In the genomic region with DNA sequence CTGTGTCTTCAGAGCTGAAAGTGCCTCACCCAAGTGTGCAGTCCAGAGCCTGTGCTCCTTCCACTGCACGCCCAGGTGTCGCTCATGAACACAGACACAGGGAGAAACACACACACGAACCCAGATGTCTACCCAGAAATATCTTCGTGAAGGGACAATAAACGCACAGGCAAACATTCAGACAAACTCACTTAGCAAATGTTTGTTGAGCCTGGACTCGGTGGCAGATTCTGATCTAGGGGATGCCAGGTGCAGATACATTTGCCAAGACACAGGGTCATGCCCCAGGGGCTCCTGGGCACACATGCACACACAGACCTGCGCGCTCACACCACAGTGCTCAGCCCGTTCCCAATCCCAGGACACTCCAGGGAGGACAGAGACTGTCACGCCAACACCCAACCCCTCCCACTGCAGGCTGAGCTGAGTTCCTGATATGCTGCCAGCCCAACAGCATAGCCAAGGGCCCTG, we compare ENCODE assay signal across 28 cellular contexts. TPM values are rescaled to one million over a fixed set of nuclear protein-coding genes. Genes with fewer than 3 reads are reported as not detected.
A peak's percentile ranks its signal among the peaks of the same experiment; 100 is the strongest.
DNase-seq lines count a peak whose midpoint lies in the region; TF ChIP-seq lines count a peak whose summit lies in the region.
"Had no signal": no experiment of that assay in that cellular context is flagged by ENCODE, and none has a peak within 500 bp of the region (broad histone marks: within the 10 kb centered on the region; RNA-seq: fewer than 3 reads in every experiment).

No MANE protein-coding gene starts in this region.

- H2BK12ac ChIP-seq in trophoblast cell (ENCODE audit: low read length): no peak overlapping the region

- H2BK120ac ChIP-seq in trophoblast cell (ENCODE audit: insufficient read depth, low read length, poor library complexity): no peak overlapping the region

- no peaks in the 10 kb centered on the region for H3K79me2 ChIP-seq in trophoblast cell (ENCODE audit: control insufficient read depth, insufficient read depth, low read length, poor library complexity)

- H2BK5ac ChIP-seq in trophoblast cell (ENCODE audit: low read depth, low read length, poor library complexity): no peak overlapping the region

- H3K18ac ChIP-seq in trophoblast cell (ENCODE audit: low read length): no peak overlapping the region

- DNase-seq in NCI-H2029 treated with DMSO at 0.1 percent for 48 hours (lab: John Stamatoyannopoulos, UW): peak; percentile 15
- peak; percentile 62 for DNase-seq in cerebellar cortex (ENCODE audit: low spot score)
- no peak for DNase-seq in trophoblast cell
- no peak for DNase-seq in effector memory CD4-positive, alpha-beta T cell
- no peak for DNase-seq in NCI-H1694 treated with DMSO at 0.1 percent for 48 hours (lab: John Stamatoyannopoulos, UW)
- no peak for DNase-seq in OCI-M1 (lab: John Stamatoyannopoulos, UW)
- DNase-seq: activated CD4-positive, alpha-beta memory T cell treated with anti-CD3 and anti-CD28 coated beads for 36 hours; activated CD4-positive, alpha-beta T cell treated with anti-CD3 and anti-CD28 coated beads for 1 hour; activated naive CD4-positive, alpha-beta T cell treated with Interleukin-2 at 50 U/mL for 16 hours; central memory CD4-positive, alpha-beta T cell; DMS153; H9; hypothalamus; immature natural killer cell; KBM-7; left colon; mesenchymal stem cell; MM.1S; NCI-H2107; NCI-H748 treated with DMSO at 0.1 percent for 48 hours; ovary; stimulated activated CD4-positive, alpha-beta T cell treated with anti-CD3 and anti-CD28 coated beads, Interleukin-1b, Interleukin-23, amount 100 ng/mL, for 48 hours; stimulated activated naive CD8-positive, alpha-beta T cell treated with anti-CD3 and anti-CD28 coated beads, Interleukin-15, Interleukin-2, amounts not matched to agents 100 U/mL and 50 U/mL, for 24 hours; T-helper 17 cell; testis; uterus had no signal

- no peak overlapping the region for H3K14ac ChIP-seq in trophoblast cell (ENCODE audit: low read length)

- H3K27ac ChIP-seq in C4-2B (peak overlapping the region; percentile 29), trophoblast cell (ENCODE audit: low read depth, low read length) (no peak overlapping the region)
- H3K27ac ChIP-seq in effector memory CD4-positive, alpha-beta T cell (ENCODE audit: insufficient read depth, low read length, poor library complexity, severe bottlenecking): no peak overlapping the region
- H3K27ac ChIP-seq: ovary, testis, uterus had no signal

- no peak overlapping the region for H3K4ac ChIP-seq in trophoblast cell (ENCODE audit: low read depth, low read length)

- H4K8ac ChIP-seq in trophoblast cell (ENCODE audit: low read depth, low read length): no peak overlapping the region

- H2AK5ac ChIP-seq in trophoblast cell (ENCODE audit: low read length): no peak overlapping the region

- no peak overlapping the region for H4K12ac ChIP-seq in trophoblast cell (ENCODE audit: low read depth, low read length)

- H3K4me2 ChIP-seq in trophoblast cell (ENCODE audit: low read length): no peak overlapping the region

- no peaks in the 10 kb centered on the region for H3K4me1 ChIP-seq in trophoblast cell (ENCODE audit: control insufficient read depth in 1 of 2, insufficient read depth in 2 of 2, low read length in 2 of 2)
- no peaks in the 10 kb centered on the region for H3K4me1 ChIP-seq in effector memory CD4-positive, alpha-beta T cell (ENCODE audit: control insufficient read depth, insufficient read depth, low read length, poor library complexity, severe bottlenecking)
- H3K4me1 ChIP-seq: testis, uterus had no signal

- no CpG with 5 or more reads among the region's 10 CpGs for WGBS in trophoblast cell (ENCODE audit: extremely low coverage, insufficient coverage, insufficient read length)

- no peaks in the 10 kb centered on the region for H3K27me3 ChIP-seq in trophoblast cell (ENCODE audit: insufficient read depth, low read length)
- no peaks in the 10 kb centered on the region for H3K27me3 ChIP-seq in effector memory CD4-positive, alpha-beta T cell (replicated peaks; ENCODE audit: control insufficient read depth, insufficient read depth, low read length, poor library complexity, severe bottlenecking)
- H3K27me3 ChIP-seq: ovary, testis, uterus had no signal

- H3K36me3 ChIP-seq in trophoblast cell (ENCODE audit: control insufficient read depth in 1 of 2, insufficient read depth in 2 of 2, low read length in 2 of 2): no peaks in the 10 kb centered on the region
- no peaks in the 10 kb centered on the region for H3K36me3 ChIP-seq in effector memory CD4-positive, alpha-beta T cell (ENCODE audit: control insufficient read depth, insufficient read depth, low read length)
- H3K36me3 ChIP-seq: ovary, uterus had no signal

- no peak overlapping the region for H4K91ac ChIP-seq in trophoblast cell (ENCODE audit: low read depth, low read length)

- TF ChIP-seq CTCF in C4-2B (conservative IDR thresholded peaks at IDR 0.05): peak; percentile 20

- no peak overlapping the region for H2AFZ ChIP-seq in trophoblast cell (ENCODE audit: insufficient read depth, low read length, poor library complexity)

- no peak overlapping the region for H3K4me3 ChIP-seq in trophoblast cell (ENCODE audit: low read depth, low read length)
- no peak overlapping the region for H3K4me3 ChIP-seq in effector memory CD4-positive, alpha-beta T cell (ENCODE audit: insufficient read depth, low read depth, low read length, poor library complexity, severe bottlenecking)
- H3K4me3 ChIP-seq: ovary, testis, uterus had no signal

- H3K9me3 ChIP-seq in trophoblast cell (ENCODE audit: insufficient read depth, low read depth, low read length): peaks cover 33% of the 10 kb centered on the region
- no peaks in the 10 kb centered on the region for H3K9me3 ChIP-seq in effector memory CD4-positive, alpha-beta T cell (ENCODE audit: control insufficient read depth, low read length)
- H3K9me3 ChIP-seq: ovary, testis, uterus had no signal

- H3K79me1 ChIP-seq in trophoblast cell (ENCODE audit: low read length): no peaks in the 10 kb centered on the region

- peak overlapping the region; percentile 41 for H3K9ac ChIP-seq in trophoblast cell (ENCODE audit: low read length)

- no peak overlapping the region for H3K23ac ChIP-seq in trophoblast cell (ENCODE audit: low read length)

RNA-seq across cellular contexts. Expression of a gene that starts 31.9 kb away (rescaled TPM):
- 0.22 TPM in 1 of 2 replicates, not detected in the other for polyA plus RNA-seq in trophoblast cell (2013)
- polyA plus RNA-seq: BJ had no signal

RNA-seq across cellular contexts. Expression of a gene that starts 32.5 kb away (rescaled TPM):
- polyA plus RNA-seq in trophoblast cell (2013): 13.2 and 13.9 TPM in 2 replicates

Comparison
In these comparisons a context has a peak if more than half of its experiments do, and no peak if none do; other contexts are left out.
1. DNase-seq: peak in NCI-H2029 treated with DMSO at 0.1 percent for 48 hours (single experiment) and cerebellar cortex (single experiment); none in trophoblast cell (0 of 2), effector memory CD4-positive, alpha-beta T cell (0 of 3), NCI-H1694 treated with DMSO at 0.1 percent for 48 hours (single experiment) and OCI-M1 (single experiment).